ENCODE assay signal across 20 cellular contexts in the genomic region with DNA sequence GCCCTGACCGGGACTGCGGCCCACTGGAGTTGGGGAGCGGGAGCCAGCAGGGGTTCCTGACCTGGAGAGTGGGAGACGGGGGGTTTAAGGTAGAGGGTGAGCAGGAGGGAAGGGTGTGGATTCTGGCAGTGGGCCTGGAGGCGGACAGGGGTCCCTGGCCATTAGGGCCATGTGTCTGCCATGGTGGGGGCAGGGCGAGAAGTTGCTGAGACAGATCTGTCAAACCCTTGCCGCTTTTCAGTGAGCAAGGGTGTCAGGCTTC. TPM values are rescaled to one million over a fixed set of nuclear protein-coding genes. Genes with fewer than 3 reads are reported as not detected.
"Had no signal": no experiment of that assay in that cellular context is flagged by ENCODE, and none has a peak within 500 bp of the region (broad histone marks: within the 10 kb centered on the region; RNA-seq: fewer than 3 reads in every experiment).

No MANE protein-coding gene starts in this region.

- H3K4me1 Mint-ChIP-seq: activated B cell treated with CpG ODN at 0.5 μM for 24 hours had no signal

- H3K4me3 Mint-ChIP-seq: activated B cell treated with CpG ODN at 0.5 μM for 24 hours; activated CD4-positive, alpha-beta memory T cell treated with anti-CD3 and anti-CD28 coated beads for 36 hours; activated naive CD4-positive, alpha-beta T cell treated with anti-CD3 and anti-CD28 coated beads for 36 hours; activated T-cell treated with anti-CD3 and anti-CD28 coated beads, Interleukin-2, amount 50 U/mL, for 4 hours; activated T-helper 1 cell treated with anti-CD3 and anti-CD28 coated beads, Interleukin-12 subunit alpha, Interleukin-12 subunit beta, Interleukin-2, Interleukin-4 antibody, amounts not matched to agents 30 ng/mL and 10 ng/mL and 1 ng/mL, durations not matched to agents 14 hours and 24 hours and 36 hours had no signal

- H3K9me3 ChIP-seq: adrenal gland, body of pancreas, breast epithelium, Peyer's patch had no signal

- H3K27me3 ChIP-seq: adrenal gland, body of pancreas, breast epithelium, Peyer's patch had no signal

- H3K27ac Mint-ChIP-seq: activated B cell treated with CpG ODN at 0.5 μM for 24 hours; activated CD4-positive, alpha-beta memory T cell treated with anti-CD3 and anti-CD28 coated beads for 36 hours; activated naive CD4-positive, alpha-beta T cell treated with anti-CD3 and anti-CD28 coated beads for 36 hours; activated naive CD4-positive, alpha-beta T cell treated with anti-CD3 and anti-CD28 coated beads, Interleukin-2, amount 50 U/mL, for 72 hours; activated T-helper 1 cell treated with anti-CD3 and anti-CD28 coated beads, Interleukin-12 subunit alpha, Interleukin-12 subunit beta, Interleukin-2, Interleukin-4 antibody, amounts not matched to agents 30 ng/mL and 10 ng/mL and 1 ng/mL, durations not matched to agents 14 hours and 24 hours and 36 hours had no signal

- FAIRE-seq: astrocyte had no signal

- H3K36me3 Mint-ChIP-seq: activated CD4-positive, alpha-beta memory T cell treated with anti-CD3 and anti-CD28 coated beads for 36 hours; activated naive CD4-positive, alpha-beta T cell treated with anti-CD3 and anti-CD28 coated beads, Interleukin-2, amount 50 U/mL, for 72 hours had no signal

- H3K4me1 ChIP-seq: adrenal gland, breast epithelium, Peyer's patch had no signal

- H3K4me3 ChIP-seq: adrenal gland, body of pancreas, breast epithelium, Peyer's patch had no signal

- DNase-seq: activated B cell treated with CpG ODN at 0.5 μM for 24 hours; activated CD4-positive, CD25-positive, alpha-beta regulatory T cell treated with anti-CD3 and anti-CD28 coated beads, Interleukin-2, amount 50 U/mL, for 72 hours; activated T-cell treated with anti-CD3 and anti-CD28 coated beads for 4 hours; NCI-H524 treated with DMSO at 0.1 percent for 48 hours; NK-92 treated with Interleukin-12 subunit alpha and Interleukin-12 subunit beta, amount 100 ng/mL, for 24 hours had no signal

- H3K27ac ChIP-seq: adrenal gland, body of pancreas, Peyer's patch, VCaP had no signal

- H3K36me3 ChIP-seq: adrenal gland, breast epithelium, Peyer's patch had no signal

- H3K9me3 Mint-ChIP-seq: activated B cell treated with CpG ODN at 0.5 μM for 24 hours; activated CD4-positive, alpha-beta memory T cell treated with anti-CD3 and anti-CD28 coated beads for 36 hours; activated naive CD4-positive, alpha-beta T cell treated with anti-CD3 and anti-CD28 coated beads for 36 hours; activated T-cell treated with anti-CD3 and anti-CD28 coated beads, Interleukin-2, amount 50 U/mL, for 4 hours; activated T-helper 1 cell treated with anti-CD3 and anti-CD28 coated beads, Interleukin-12 subunit alpha, Interleukin-12 subunit beta, Interleukin-2, Interleukin-4 antibody, amounts not matched to agents 30 ng/mL and 10 ng/mL and 1 ng/mL, durations not matched to agents 14 hours and 24 hours and 36 hours had no signal

- H3K27me3 Mint-ChIP-seq: activated B cell treated with CpG ODN at 0.5 μM for 24 hours had no signal

RNA-seq across cellular contexts. Expression of a gene that starts 38.1 kb away (rescaled TPM):
- total RNA-seq: activated B cell treated with CpG ODN at 0.5 μM for 24 hours; activated CD4-positive, alpha-beta memory T cell treated with anti-CD3 and anti-CD28 coated beads for 36 hours; activated naive CD4-positive, alpha-beta T cell treated with anti-CD3 and anti-CD28 coated beads for 36 hours; activated naive CD4-positive, alpha-beta T cell treated with anti-CD3 and anti-CD28 coated beads, Interleukin-2, amount 50 U/mL, for 72 hours; activated T-cell treated with anti-CD3 and anti-CD28 coated beads, Interleukin-2, amount 50 U/mL, for 4 hours; activated T-helper 1 cell treated with anti-CD3 and anti-CD28 coated beads, Interleukin-12 subunit alpha, Interleukin-12 subunit beta, Interleukin-2, Interleukin-4 antibody, amounts not matched to agents 30 ng/mL and 10 ng/mL and 1 ng/mL, durations not matched to agents 14 hours and 24 hours and 36 hours; adrenal gland; astrocyte; body of pancreas; breast epithelium; cardiac septum; LHCN-M2; NCI-H460; PC-3; Peyer's patch had no signal
- polyA plus RNA-seq: adrenal gland had no signal

RNA-seq across cellular contexts. Expression of a gene that starts 53.1 kb away (rescaled TPM):
- total RNA-seq: activated B cell treated with CpG ODN at 0.5 μM for 24 hours had no signal

RNA-seq across cellular contexts. Expression of a gene that starts 55.4 kb away (rescaled TPM):
- total RNA-seq: activated B cell treated with CpG ODN at 0.5 μM for 24 hours; activated CD4-positive, alpha-beta memory T cell treated with anti-CD3 and anti-CD28 coated beads for 36 hours; activated naive CD4-positive, alpha-beta T cell treated with anti-CD3 and anti-CD28 coated beads for 36 hours; activated naive CD4-positive, alpha-beta T cell treated with anti-CD3 and anti-CD28 coated beads, Interleukin-2, amount 50 U/mL, for 72 hours; activated T-cell treated with anti-CD3 and anti-CD28 coated beads, Interleukin-2, amount 50 U/mL, for 4 hours; activated T-helper 1 cell treated with anti-CD3 and anti-CD28 coated beads, Interleukin-12 subunit alpha, Interleukin-12 subunit beta, Interleukin-2, Interleukin-4 antibody, amounts not matched to agents 30 ng/mL and 10 ng/mL and 1 ng/mL, durations not matched to agents 14 hours and 24 hours and 36 hours; adrenal gland; astrocyte; body of pancreas; breast epithelium; cardiac septum; LHCN-M2; NCI-H460; PC-3; Peyer's patch had no signal
